ENCODE assay signal across 20 cellular contexts in genomic region chr7:7220821-7221220, GRCh38. TPM values are rescaled to one million over a fixed set of nuclear protein-coding genes. Genes with fewer than 3 reads are reported as not detected.
DNase-seq lines count a peak whose midpoint lies in the region; ATAC-seq, FAIRE-seq and TF ChIP-seq lines count a peak whose summit lies in the region.
"Had no signal": no experiment of that assay in that cellular context is flagged by ENCODE, and none has a peak within 500 bp of the region (broad histone marks: within the 10 kb centered on the region; RNA-seq: fewer than 3 reads in every experiment).

No MANE protein-coding gene starts in this region.

- H3K27ac ChIP-seq in RWPE2 (ENCODE audit: poor library complexity, severe bottlenecking), result peak overlapping the region; percentile 63

- FAIRE-seq in GM19239 (lab: Jason Lieb, UNC), result peak; percentile 23
- FAIRE-seq in HTR-8/SVneo (lab: Jason Lieb, UNC), result no peak

- H3K27me3 ChIP-seq in RWPE2 (ENCODE audit: insufficient read depth, poor library complexity, severe bottlenecking), result no peaks in the 10 kb centered on the region
- H3K27me3 ChIP-seq: right atrium auricular region had no signal

- peaks cover 31% of the 10 kb centered on the region for H3K4me1 ChIP-seq in RWPE2 (ENCODE audit: insufficient read depth, poor library complexity, severe bottlenecking)
- H3K4me1 ChIP-seq: right atrium auricular region had no signal

- intact Hi-C loops in dendritic cell treated with granulocyte-macrophage colony-stimulating factor and Interleukin-4, amounts not matched to agents 40 ng/mL and 50 ng/mL, for 4 days (cut with micrococcal nuclease), result no loop called here

- H3K36me3 Mint-ChIP-seq in dendritic cell treated with granulocyte-macrophage colony-stimulating factor and Interleukin-4, amounts not matched to agents 40 ng/mL and 50 ng/mL, for 4 days (ENCODE audit: low read depth), result peaks cover 65% of the 10 kb centered on the region
- peaks cover 13% of the 10 kb centered on the region for H3K36me3 Mint-ChIP-seq in natural killer cell treated with Interleukin-12 subunit alpha and Interleukin-12 subunit beta and Interleukin-15 and Interleukin-18, amount 100 ng/mL, for 72 hours

- no peak overlapping the region for H3K4me3 Mint-ChIP-seq in dendritic cell treated with granulocyte-macrophage colony-stimulating factor and Interleukin-4, amounts not matched to agents 40 ng/mL and 50 ng/mL, for 4 days
- no peak overlapping the region for H3K4me3 Mint-ChIP-seq in natural killer cell treated with Interleukin-12 subunit alpha and Interleukin-12 subunit beta and Interleukin-15 and Interleukin-18, amount 100 ng/mL, for 72 hours
- H3K4me3 Mint-ChIP-seq: activated B cell treated with CpG ODN at 0.5 μM for 24 hours; activated CD4-positive, alpha-beta memory T cell treated with anti-CD3 and anti-CD28 coated beads, Interleukin-2, amount 10 ng/mL, durations not matched to agents 7 days and 5 days; activated T-cell treated with anti-CD3 and anti-CD28 coated beads, Interleukin-2, amount 50 U/mL, for 24 hours had no signal

- H3K27ac Mint-ChIP-seq in dendritic cell treated with granulocyte-macrophage colony-stimulating factor and Interleukin-4, amounts not matched to agents 40 ng/mL and 50 ng/mL, for 4 days, result peak overlapping the region; percentile 25
- H3K27ac Mint-ChIP-seq in natural killer cell treated with Interleukin-12 subunit alpha and Interleukin-12 subunit beta and Interleukin-15 and Interleukin-18, amount 100 ng/mL, for 72 hours, result peak overlapping the region; percentile 1 to 47
- H3K27ac Mint-ChIP-seq: activated B cell treated with CpG ODN at 0.5 μM for 24 hours; activated CD4-positive, alpha-beta memory T cell treated with anti-CD3 and anti-CD28 coated beads, Interleukin-2, amount 10 ng/mL, durations not matched to agents 7 days and 5 days had no signal

- no peaks in the 10 kb centered on the region for H3K4me1 Mint-ChIP-seq in dendritic cell treated with granulocyte-macrophage colony-stimulating factor and Interleukin-4, amounts not matched to agents 40 ng/mL and 50 ng/mL, for 4 days (ENCODE audit: low read depth)
- peaks cover 41 to 44% of the 10 kb centered on the region in 2 donors for H3K4me1 Mint-ChIP-seq in natural killer cell treated with Interleukin-12 subunit alpha and Interleukin-12 subunit beta and Interleukin-15 and Interleukin-18, amount 100 ng/mL, for 72 hours (ENCODE audit: low read depth in 2 of 2)

- ATAC-seq in RWPE2 (ENCODE audit: low read depth), result no peak
- ATAC-seq in natural killer cell treated with Interleukin-12 subunit alpha and Interleukin-12 subunit beta and Interleukin-15 and Interleukin-18, amount 100 ng/mL, for 72 hours, result no peak
- ATAC-seq: activated naive CD4-positive, alpha-beta T cell treated with anti-CD3 and anti-CD28 coated beads, Interleukin-2, amount 50 U/mL, for 72 hours had no signal

- no peak for TF ChIP-seq CTCF in RWPE2 (IDR thresholded peaks at IDR 0.05; ENCODE audit: poor library complexity, severe bottlenecking)

- no peaks in the 10 kb centered on the region for H3K9me3 ChIP-seq in RWPE2 (ENCODE audit: severe bottlenecking)
- H3K9me3 ChIP-seq: right atrium auricular region had no signal

- peaks cover 7% of the 10 kb centered on the region for H3K36me3 ChIP-seq in RWPE2 (ENCODE audit: low read depth)

- DNase-seq in GM19239 (ENCODE audit: insufficient read length, low spot score) (no peak), RWPE2 (ENCODE audit: low spot score) (no peak), DMS 273 treated with DMSO at 0.1 percent for 48 hours (lab: John Stamatoyannopoulos, UW) (no peak), KBM-7 (no peak), HTR-8/SVneo (ENCODE audit: insufficient read length, low spot score) (no peak)
- DNase-seq in natural killer cell treated with Interleukin-12 subunit alpha and Interleukin-12 subunit beta and Interleukin-15 and Interleukin-18, amount 100 ng/mL, for 72 hours (ENCODE audit: low spot score), result no peak
- no peak for DNase-seq in central memory CD4-positive, alpha-beta T cell
- DNase-seq: activated B cell treated with CpG ODN at 0.5 μM for 24 hours; activated CD4-positive, alpha-beta memory T cell treated with anti-CD3 and anti-CD28 coated beads, Interleukin-2, amount 10 ng/mL, durations not matched to agents 7 days and 5 days; activated T-cell treated with anti-CD3 and anti-CD28 coated beads, Interleukin-2, amount 50 U/mL, for 24 hours; glutamatergic neuron; Karpas-422; left ventricle myocardium superior; NCI-H69; occipital lobe; SHP77 treated with DMSO at 0.1 percent for 48 hours; T-helper 2 cell had no signal

- H3K4me3 ChIP-seq in RWPE2 (ENCODE audit: severe bottlenecking), result no peak overlapping the region
- H3K4me3 ChIP-seq: right atrium auricular region had no signal

- no peaks in the 10 kb centered on the region for H3K9me3 Mint-ChIP-seq in dendritic cell treated with granulocyte-macrophage colony-stimulating factor and Interleukin-4, amounts not matched to agents 40 ng/mL and 50 ng/mL, for 4 days
- no peaks in the 10 kb centered on the region for H3K9me3 Mint-ChIP-seq in natural killer cell treated with Interleukin-12 subunit alpha and Interleukin-12 subunit beta and Interleukin-15 and Interleukin-18, amount 100 ng/mL, for 72 hours
- H3K9me3 Mint-ChIP-seq: activated B cell treated with CpG ODN at 0.5 μM for 24 hours; activated CD4-positive, alpha-beta memory T cell treated with anti-CD3 and anti-CD28 coated beads, Interleukin-2, amount 10 ng/mL, durations not matched to agents 7 days and 5 days; activated naive CD4-positive, alpha-beta T cell treated with anti-CD3 and anti-CD28 coated beads, Interleukin-2, amount 50 U/mL, for 72 hours; activated T-cell treated with anti-CD3 and anti-CD28 coated beads, Interleukin-2, amount 50 U/mL, for 24 hours had no signal

- no peaks in the 10 kb centered on the region for H3K27me3 Mint-ChIP-seq in dendritic cell treated with granulocyte-macrophage colony-stimulating factor and Interleukin-4, amounts not matched to agents 40 ng/mL and 50 ng/mL, for 4 days
- H3K27me3 Mint-ChIP-seq in natural killer cell treated with Interleukin-12 subunit alpha and Interleukin-12 subunit beta and Interleukin-15 and Interleukin-18, amount 100 ng/mL, for 72 hours, result no peaks in the 10 kb centered on the region
- H3K27me3 Mint-ChIP-seq: activated B cell treated with CpG ODN at 0.5 μM for 24 hours; activated CD4-positive, alpha-beta memory T cell treated with anti-CD3 and anti-CD28 coated beads, Interleukin-2, amount 10 ng/mL, durations not matched to agents 7 days and 5 days; activated T-cell treated with anti-CD3 and anti-CD28 coated beads, Interleukin-2, amount 50 U/mL, for 24 hours had no signal

- in situ Hi-C loops in KBM-7 (cut with MboI; ENCODE audit: low pct_unique_long_range_greater_than_20kb, low sequenced_read_pairs), result no loop called here

RNA-seq across cellular contexts. Expression of gene C1GALT1, which starts 38.5 kb away (rescaled TPM):
- total RNA-seq in natural killer cell treated with Interleukin-12 subunit alpha and Interleukin-12 subunit beta and Interleukin-15 and Interleukin-18, amount 100 ng/mL, for 72 hours, result 10 to 100 TPM; 30.7 to 49.3 TPM
